13 cellular contexts compared by ENCODE assay signal in genomic region chr5:96745844-96746531, GRCh38.
DNase-seq lines count a peak whose midpoint lies in the region; ATAC-seq and TF ChIP-seq lines count a peak whose summit lies in the region.
"Had no signal": no experiment of that assay in that cellular context is flagged by ENCODE, and none has a peak within 500 bp of the region (broad histone marks: within the 10 kb centered on the region; RNA-seq: fewer than 3 reads in every experiment).

No MANE protein-coding gene starts in this region.

- in situ Hi-C loops in transverse colon (cut with MboI; ENCODE audit: low pct_ligation_motif_present in 1 of 4, low pct_unique_long_range_greater_than_20kb in 1 of 4, low sequenced_read_pairs in 3 of 4), result no loop called here

- DNase-seq in cardiac muscle cell (ENCODE audit: low read depth in 1 of 2, low spot score in 1 of 2) (peak in 1 of 2 donors; percentile 26), Right ventricle myocardium superior (no peak), T-cell (no peak), immature natural killer cell (no peak), transverse colon (no peak), KG1 (lab: John Stamatoyannopoulos, UW) (no peak), NCI-H524 treated with DMSO at 0.1 percent for 48 hours (lab: John Stamatoyannopoulos, UW) (no peak)
- DNase-seq: activated CD4-positive, alpha-beta T cell treated with anti-CD3 and anti-CD28 coated beads, Interleukin-2, amount 50 U/mL, for 48 hours; Peyer's patch; stimulated activated CD4-positive, alpha-beta T cell treated with anti-CD3 and anti-CD28 coated beads, Interleukin-2, amount 100 ng/mL, for 48 hours; upper lobe of left lung had no signal

- H3K4me1 ChIP-seq in cardiac muscle cell (ENCODE audit: low read depth) (peaks cover 16% of the 10 kb centered on the region), transverse colon (peaks cover 0 to 48% (median 6%) of the 10 kb centered on the region in 4 donors)
- H3K4me1 ChIP-seq: HAP-1 had no signal

- H3K9me3 Mint-ChIP-seq in T-cell (no peaks in the 10 kb centered on the region), immature natural killer cell (no peaks in the 10 kb centered on the region)

- WGBS in transverse colon (ENCODE audit: low coverage in 1 of 2), 2 donors, result 46 to 48% methylated on average over 5 of the region's 5 CpGs

- no peak for TF ChIP-seq EP300 in transverse colon (IDR thresholded peaks at IDR 0.05; ENCODE audit: low read depth)

- TF ChIP-seq POLR2A in transverse colon (IDR thresholded peaks at IDR 0.05), result no peak

- H3K9me3 ChIP-seq in cardiac muscle cell (ENCODE audit: low read depth) (no peaks in the 10 kb centered on the region), transverse colon (no peaks in the 10 kb centered on the region)
- H3K9me3 ChIP-seq: HAP-1, Peyer's patch, upper lobe of left lung had no signal

- no peak overlapping the region for H3K4me3 ChIP-seq in cardiac muscle cell
- no peak overlapping the region for H3K4me3 ChIP-seq in transverse colon
- H3K4me3 ChIP-seq: HAP-1, Peyer's patch, upper lobe of left lung had no signal

- CTCF ChIA-PET in T-cell (lab: Charles Lee), result interaction anchor here in 1 of 2 donors (1.8 kb wide), 1 partner anchor 419 kb away, joined by 4 read pairs; no protein-coding TSS in a partner anchor

- TF ChIP-seq CTCF in cardiac muscle cell (IDR thresholded peaks at IDR 0.05; ENCODE audit: low read depth, low read length), result no peak
- TF ChIP-seq CTCF in transverse colon (IDR thresholded peaks at IDR 0.05), result no peak

- peaks cover 0 to 2% (median 0%) of the 10 kb centered on the region in 3 donors for H3K4me1 Mint-ChIP-seq in T-cell
- no peaks in the 10 kb centered on the region for H3K4me1 Mint-ChIP-seq in immature natural killer cell

- ATAC-seq in Right ventricle myocardium superior (ENCODE audit: poor library complexity) (no peak), T-cell (replicated peaks in 1 of 4) (no peak), esophagus mucosa (no peak)

- no peaks in the 10 kb centered on the region for H3K27me3 Mint-ChIP-seq in T-cell
- H3K27me3 Mint-ChIP-seq in immature natural killer cell (ENCODE audit: low read depth in 3 of 3), result peaks cover 0 to 2% (median 2%) of the 10 kb centered on the region in 3 donors

- H3K36me3 ChIP-seq in cardiac muscle cell, result peaks cover 21% of the 10 kb centered on the region
- H3K36me3 ChIP-seq in transverse colon, result peaks cover 0 to 86% (median 38%) of the 10 kb centered on the region in 4 donors

- POLR2A ChIA-PET in T-cell (lab: Charles Lee), result interaction anchor here (0.6 kb wide), 2 partner anchors 11 to 128 kb away, joined by 3 to 5 read pairs; no protein-coding TSS in a partner anchor

- H3K27ac ChIP-seq in cardiac muscle cell (peak overlapping the region; percentile 16), transverse colon (peak overlapping the region in 3 of 4 donors; percentile 13 to 34 (median 32))

- H3K27ac Mint-ChIP-seq in T-cell (peak overlapping the region; percentile 34 to 66), immature natural killer cell (peak overlapping the region in 5 of 6 donors; percentile 8 to 81 (median 72))

- H3K27me3 ChIP-seq in cardiac muscle cell, result no peaks in the 10 kb centered on the region
- no peaks in the 10 kb centered on the region for H3K27me3 ChIP-seq in transverse colon
- H3K27me3 ChIP-seq: Peyer's patch, upper lobe of left lung had no signal

- no peak overlapping the region for H3K4me3 Mint-ChIP-seq in T-cell
- no peak overlapping the region for H3K4me3 Mint-ChIP-seq in immature natural killer cell

- H3K36me3 Mint-ChIP-seq in T-cell, result peaks cover 56% of the 10 kb centered on the region
- peaks cover 31 to 61% (median 35%) of the 10 kb centered on the region in 3 donors for H3K36me3 Mint-ChIP-seq in immature natural killer cell

- intact Hi-C loops in Right ventricle myocardium superior (cut with DNase I) (loop anchor here (10.0 kb wide), 1 partner anchor 131 kb away; no protein-coding TSS in a partner anchor), transverse colon (cut with DNase I; ENCODE audit: low total_unique reads) (no loop called here)
